In genomic region chr1:157715736-157716135, GRCh38 we compare ENCODE assay signal across 38 cellular contexts. TPM values are rescaled to one million over a fixed set of nuclear protein-coding genes. Genes with fewer than 3 reads are reported as not detected.
"Had no signal": no experiment of that assay in that cellular context is flagged by ENCODE, and none has a peak within 500 bp of the region (broad histone marks: within the 10 kb centered on the region; RNA-seq: fewer than 3 reads in every experiment).

No MANE protein-coding gene starts in this region.

- DNase-seq: activated CD4-positive, alpha-beta memory T cell treated with anti-CD3 and anti-CD28 coated beads for 36 hours; activated CD4-positive, alpha-beta T cell treated with anti-CD3 and anti-CD28 coated beads for 1 hour; activated CD4-positive, alpha-beta T cell treated with anti-CD3 and anti-CD28 coated beads for 36 hours; activated CD4-positive, alpha-beta T cell treated with anti-CD3 and anti-CD28 coated beads for 48 hours; activated CD4-positive, alpha-beta T cell treated with anti-CD3 and anti-CD28 coated beads, Interleukin-2, amount 50 U/mL, for 1 hour; activated CD4-positive, alpha-beta T cell treated with anti-CD3 and anti-CD28 coated beads, Interleukin-2, amount 50 U/mL, for 4 hours; activated CD4-positive, CD25-positive, alpha-beta regulatory T cell; activated CD8-positive, alpha-beta memory T cell treated with anti-CD3 and anti-CD28 coated beads, Interleukin-2, amount 50 U/mL, for 4 hours; activated CD8-positive, alpha-beta T cell treated with anti-CD3 and anti-CD28 coated beads for 36 hours; activated effector memory CD4-positive, alpha-beta T cell treated with Interleukin-2 at 50 U/mL for 16 hours; activated gamma-delta T cell; activated naive CD4-positive, alpha-beta T cell treated with anti-CD3 and anti-CD28 coated beads, Interleukin-2, amount 10 ng/mL, durations not matched to agents 7 days and 5 days; activated naive CD4-positive, alpha-beta T cell treated with Interleukin-2 at 50 U/mL for 16 hours; activated naive CD8-positive, alpha-beta T cell treated with anti-CD3 and anti-CD28 coated beads, Interleukin-2, amount 10 ng/mL, durations not matched to agents 7 days and 5 days; activated naive CD8-positive, alpha-beta T cell treated with anti-CD3 and anti-CD28 coated beads, Interleukin-2, amount 50 U/mL, for 24 hours; activated T-cell treated with anti-CD3 and anti-CD28 coated beads for 4 hours; activated T-cell treated with anti-CD3 and anti-CD28 coated beads, Interleukin-2, amount 50 U/mL, for 1 hour; activated T-cell treated with anti-CD3 and anti-CD28 coated beads, Interleukin-2, amount 50 U/mL, for 4 hours; activated T-cell treated with anti-CD3 and anti-CD28 coated beads, Interleukin-2, amount 50 U/mL, for 72 hours; amygdala; anterior cingulate cortex; caudate nucleus; cerebellar nuclear complex; T-helper 1 cell; T-helper 2 cell; T-helper 9 cell had no signal

- H3K36me3 Mint-ChIP-seq: activated CD4-positive, alpha-beta memory T cell treated with anti-CD3 and anti-CD28 coated beads for 36 hours; activated naive CD4-positive, alpha-beta T cell treated with anti-CD3 and anti-CD28 coated beads, Interleukin-2, amount 10 ng/mL, durations not matched to agents 7 days and 5 days; activated naive CD4-positive, alpha-beta T cell treated with anti-CD3 and anti-CD28 coated beads, Interleukin-2, amount 50 U/mL, for 24 hours; activated naive CD8-positive, alpha-beta T cell; activated naive CD8-positive, alpha-beta T cell treated with anti-CD3 and anti-CD28 coated beads, Interleukin-2, amount 10 ng/mL, durations not matched to agents 7 days and 5 days; brain had no signal

- H3K4me1 Mint-ChIP-seq: activated CD4-positive, alpha-beta T cell treated with anti-CD3 and anti-CD28 coated beads for 36 hours; activated naive CD4-positive, alpha-beta T cell treated with anti-CD3 and anti-CD28 coated beads, Interleukin-2, amount 10 ng/mL, durations not matched to agents 7 days and 5 days; activated naive CD4-positive, alpha-beta T cell treated with anti-CD3 and anti-CD28 coated beads, Interleukin-2, amount 50 U/mL, for 24 hours; activated naive CD8-positive, alpha-beta T cell treated with anti-CD3 and anti-CD28 coated beads, Interleukin-2, amount 10 ng/mL, durations not matched to agents 7 days and 5 days; activated naive CD8-positive, alpha-beta T cell treated with anti-CD3 and anti-CD28 coated beads, Interleukin-2, amount 50 U/mL, for 24 hours; brain had no signal

- H3K27me3 Mint-ChIP-seq: activated CD4-positive, alpha-beta memory T cell treated with anti-CD3 and anti-CD28 coated beads for 36 hours; activated CD8-positive, alpha-beta T cell treated with anti-CD3 and anti-CD28 coated beads for 36 hours; activated naive CD4-positive, alpha-beta T cell treated with anti-CD3 and anti-CD28 coated beads, Interleukin-2, amount 10 ng/mL, durations not matched to agents 7 days and 5 days; activated naive CD8-positive, alpha-beta T cell; brain; central memory CD8-positive, alpha-beta T cell had no signal

- H3K27ac Mint-ChIP-seq: activated CD4-positive, alpha-beta memory T cell treated with anti-CD3 and anti-CD28 coated beads for 36 hours; activated CD4-positive, alpha-beta T cell treated with anti-CD3 and anti-CD28 coated beads for 36 hours; activated CD8-positive, alpha-beta T cell treated with anti-CD3 and anti-CD28 coated beads for 36 hours; activated naive CD4-positive, alpha-beta T cell treated with anti-CD3 and anti-CD28 coated beads, Interleukin-2, amount 10 ng/mL, durations not matched to agents 7 days and 5 days; activated naive CD4-positive, alpha-beta T cell treated with anti-CD3 and anti-CD28 coated beads, Interleukin-2, amount 50 U/mL, for 24 hours; activated naive CD8-positive, alpha-beta T cell; activated naive CD8-positive, alpha-beta T cell treated with anti-CD3 and anti-CD28 coated beads, Interleukin-2, amount 10 ng/mL, durations not matched to agents 7 days and 5 days; activated naive CD8-positive, alpha-beta T cell treated with anti-CD3 and anti-CD28 coated beads, Interleukin-2, amount 50 U/mL, for 24 hours; activated T-cell treated with anti-CD3 and anti-CD28 coated beads, Interleukin-2, amount 50 U/mL, for 72 hours; activated T-helper 2 cell treated with anti-CD3 and anti-CD28 coated beads, Interferon-gamma antibody, Interleukin-2, Interleukin-4, amounts not matched to agents 10 μg/mL and 5 μg/mL and 100 μg/mL, durations not matched to agents 14 hours and 24 hours and 36 hours; brain; T-helper 1 cell treated with Interleukin-12 subunit alpha and Interleukin-12 subunit beta and Interleukin-4 antibody, amounts not matched to agents 30 μg/mL and 1 μg/mL, for 36 hours; T-helper 2 cell treated with Interferon-gamma antibody and Interleukin-4, amounts not matched to agents 5 μg/mL and 100 μg/mL, for 36 hours had no signal

- ATAC-seq: activated CD4-positive, alpha-beta T cell treated with anti-CD3 and anti-CD28 coated beads for 36 hours; activated CD4-positive, CD25-positive, alpha-beta regulatory T cell treated with anti-CD3 and anti-CD28 coated beads, Interleukin-2, amount 50 U/mL, for 24 hours; activated CD8-positive, alpha-beta T cell treated with anti-CD3 and anti-CD28 coated beads for 36 hours; activated naive CD8-positive, alpha-beta T cell treated with anti-CD3 and anti-CD28 coated beads, Interleukin-2, amount 50 U/mL, for 24 hours; activated T-cell treated with anti-CD3 and anti-CD28 coated beads, Interleukin-2, amount 50 U/mL, for 4 hours; activated T-cell treated with anti-CD3 and anti-CD28 coated beads, Interleukin-2, amount 50 U/mL, for 72 hours had no signal

- H3K4me3 Mint-ChIP-seq: activated CD4-positive, alpha-beta memory T cell treated with anti-CD3 and anti-CD28 coated beads for 36 hours; activated CD4-positive, alpha-beta T cell treated with anti-CD3 and anti-CD28 coated beads for 36 hours; activated CD8-positive, alpha-beta T cell treated with anti-CD3 and anti-CD28 coated beads for 36 hours; activated naive CD4-positive, alpha-beta T cell treated with anti-CD3 and anti-CD28 coated beads, Interleukin-2, amount 10 ng/mL, durations not matched to agents 7 days and 5 days; activated naive CD4-positive, alpha-beta T cell treated with anti-CD3 and anti-CD28 coated beads, Interleukin-2, amount 50 U/mL, for 24 hours; activated naive CD8-positive, alpha-beta T cell; activated naive CD8-positive, alpha-beta T cell treated with anti-CD3 and anti-CD28 coated beads, Interleukin-2, amount 10 ng/mL, durations not matched to agents 7 days and 5 days; activated naive CD8-positive, alpha-beta T cell treated with anti-CD3 and anti-CD28 coated beads, Interleukin-2, amount 50 U/mL, for 24 hours; activated T-cell treated with anti-CD3 and anti-CD28 coated beads, Interleukin-2, amount 50 U/mL, for 4 hours; activated T-cell treated with anti-CD3 and anti-CD28 coated beads, Interleukin-2, amount 50 U/mL, for 72 hours; brain; central memory CD8-positive, alpha-beta T cell; T-helper 1 cell treated with Interleukin-12 subunit alpha and Interleukin-12 subunit beta and Interleukin-4 antibody, amounts not matched to agents 30 μg/mL and 1 μg/mL, for 36 hours; T-helper 2 cell treated with Interferon-gamma antibody and Interleukin-4, amounts not matched to agents 5 μg/mL and 100 μg/mL, for 36 hours had no signal

- H3K9me3 Mint-ChIP-seq: activated CD8-positive, alpha-beta T cell treated with anti-CD3 and anti-CD28 coated beads for 36 hours; activated naive CD8-positive, alpha-beta T cell treated with anti-CD3 and anti-CD28 coated beads, Interleukin-2, amount 10 ng/mL, durations not matched to agents 7 days and 5 days; activated T-cell treated with anti-CD3 and anti-CD28 coated beads, Interleukin-2, amount 50 U/mL, for 72 hours had no signal

RNA-seq across cellular contexts. Expression of gene FCRL3, which starts 15.2 kb away (rescaled TPM):
- total RNA-seq: ascending aorta, bronchial epithelial cell, cardiac muscle cell, chondrocyte had no signal
- polyA plus RNA-seq: cardiac muscle cell had no signal
